ENCODE assay signal across 8 cellular contexts in the genomic region with DNA sequence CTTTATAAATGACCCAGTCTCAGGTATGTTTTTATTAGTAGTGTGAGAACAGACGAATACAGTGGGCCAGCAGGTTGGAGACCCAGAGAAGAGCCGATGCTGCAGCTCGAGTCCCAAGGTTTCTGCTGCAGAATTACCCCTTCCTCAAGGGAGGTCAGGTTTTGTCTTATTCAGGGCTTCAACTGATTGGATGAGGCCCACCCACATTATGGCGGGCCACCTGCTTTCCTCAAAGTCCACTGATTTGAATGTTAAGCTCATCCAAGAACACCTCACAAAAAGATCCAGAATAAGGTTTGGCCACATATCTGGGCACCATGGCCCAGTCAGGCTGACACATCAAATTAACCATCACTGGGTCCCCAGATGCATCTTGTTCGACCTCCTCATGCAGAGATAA. TPM values are rescaled to one million over a fixed set of nuclear protein-coding genes. Genes with fewer than 3 reads are reported as not detected.
"Had no signal": no experiment of that assay in that cellular context is flagged by ENCODE, and none has a peak within 500 bp of the region (broad histone marks: within the 10 kb centered on the region; RNA-seq: fewer than 3 reads in every experiment).

No MANE protein-coding gene starts in this region.

- DNase-seq: IMR-90, KBM-7, KG1 had no signal

- ATAC-seq: HepG2 had no signal

- H3K36me3 Mint-ChIP-seq: IgD-negative memory B cell had no signal

- FAIRE-seq: HepG2, HTR-8/SVneo had no signal

- H3K27ac ChIP-seq: HL-60 had no signal

- H3K9me3 Mint-ChIP-seq: IgD-negative memory B cell had no signal

- H3K4me3 Mint-ChIP-seq: IgD-negative memory B cell had no signal

RNA-seq across cellular contexts. Expression of gene FBXO2, which starts 40.9 kb away (rescaled TPM):
- total RNA-seq: HT-29 had no signal

RNA-seq across cellular contexts. Expression of gene FBXO6, which starts 50.7 kb away (rescaled TPM):
- total RNA-seq: HT-29 had no signal
